24 cellular contexts compared by ENCODE assay signal in the genomic region with DNA sequence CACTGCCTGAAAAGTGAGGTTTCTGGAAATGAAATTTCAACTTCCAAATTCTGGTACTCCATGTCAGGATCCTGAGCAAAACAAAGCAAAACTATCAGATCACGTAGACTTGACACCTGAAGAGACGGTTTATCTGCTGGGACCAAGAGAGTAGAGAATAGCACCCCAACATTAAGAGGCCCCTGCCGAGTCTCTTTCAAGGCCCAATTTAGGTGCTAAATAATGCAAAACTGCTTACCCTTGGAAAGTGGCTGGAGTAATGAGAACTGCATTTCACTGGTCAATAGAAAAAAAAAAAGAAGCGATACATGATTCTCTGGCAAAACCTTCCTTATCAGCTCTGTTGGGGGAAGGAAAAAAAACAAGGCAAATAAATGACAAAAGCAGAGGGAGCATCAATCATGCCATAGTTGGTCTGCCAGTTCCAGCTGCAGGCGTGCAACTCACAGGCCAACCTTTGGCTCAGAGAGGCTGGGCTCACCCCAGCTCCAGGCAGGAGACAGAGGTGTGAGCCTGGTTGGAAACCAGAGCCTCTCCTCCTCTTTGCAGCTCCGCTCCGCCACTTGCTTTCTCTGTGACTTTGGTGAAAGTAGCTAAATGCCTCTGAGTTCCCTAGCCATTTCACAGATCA.
A peak's percentile ranks its signal among the peaks of the same experiment; 100 is the strongest.
DNase-seq lines count a peak whose midpoint lies in the region; ATAC-seq and TF ChIP-seq lines count a peak whose summit lies in the region.
"Had no signal": no experiment of that assay in that cellular context is flagged by ENCODE, and none has a peak within 500 bp of the region (broad histone marks: within the 10 kb centered on the region; RNA-seq: fewer than 3 reads in every experiment).

No MANE protein-coding gene starts in this region.

- no peak overlapping the region for H2BK5ac ChIP-seq in mesendoderm (ENCODE audit: low read length)

- TF ChIP-seq POLR2A in body of pancreas (IDR thresholded peaks at IDR 0.05) (no peak), vagina (IDR thresholded peaks at IDR 0.05) (no peak)

- H3K27me3 ChIP-seq in body of pancreas (no peaks in the 10 kb centered on the region), mesendoderm (ENCODE audit: insufficient read depth, low read length, poor library complexity) (no peaks in the 10 kb centered on the region), vagina (no peaks in the 10 kb centered on the region)

- no peak overlapping the region for H3K4me3 ChIP-seq in body of pancreas
- H3K4me3 ChIP-seq in mesendoderm (ENCODE audit: low read length): no peak overlapping the region
- H3K4me3 ChIP-seq in vagina: no peak overlapping the region
- H3K4me3 ChIP-seq: PC-9, smooth muscle cell, thoracic aorta had no signal

- H2AK5ac ChIP-seq in mesendoderm (ENCODE audit: low read length): no peak overlapping the region

- H3K79me1 ChIP-seq in mesendoderm (ENCODE audit: low read length): no peaks in the 10 kb centered on the region

- CTCF ChIA-PET in HEK293T (lab: Yijun Ruan, JAX): interaction anchor here (1.0 kb wide), 1 partner anchor 14 kb away, joined by 3 read pairs; no protein-coding TSS in a partner anchor

- H2BK15ac ChIP-seq in mesendoderm (replicated peaks; ENCODE audit: low read depth): no peak overlapping the region

- H4K5ac ChIP-seq in mesendoderm (ENCODE audit: low read length): no peak overlapping the region

- POLR2A ChIA-PET in HEK293T (lab: Yijun Ruan, JAX): no interaction called here

- H3K27ac ChIP-seq in body of pancreas (peak overlapping the region in 2 of 4 donors; percentile 27 to 44), mesendoderm (ENCODE audit: low read depth, low read length) (no peak overlapping the region), vagina (no peak overlapping the region)
- H3K27ac ChIP-seq: PC-9, thoracic aorta had no signal

- DNase-seq in DMS53 (lab: John Stamatoyannopoulos, UW) (peak; percentile 50), DMS53 treated with DMSO at 0.1 percent for 48 hours (lab: John Stamatoyannopoulos, UW; ENCODE audit: unreplicated experiment) (no peak), HEK293T (ENCODE audit: extremely low spot score) (peak; percentile 49), body of pancreas (peak; percentile 20 to 57 (median 50)), mesendoderm (peak; percentile 88), DMS114 treated with DMSO at 0.1 percent for 48 hours (lab: John Stamatoyannopoulos, UW; ENCODE audit: unreplicated experiment) (no peak), vagina (ENCODE audit: extremely low spot score in 2 of 2) (no peak)
- DNase-seq: 8988T; activated naive CD4-positive, alpha-beta T cell; activated T-cell treated with anti-CD3 and anti-CD28 coated beads, Interleukin-2, amount 50 U/mL, for 4 hours; AML-193; CD8-positive, alpha-beta memory T cell; dermis blood vessel endothelial cell; mammary epithelial cell; NCI-H1092 treated with DMSO at 0.1 percent for 48 hours; occipital lobe; PC-9; SIG-M5; stimulated activated naive CD4-positive, alpha-beta T cell; T-cell had no signal

- H3K36me3 ChIP-seq in body of pancreas (replicated peaks in 1 of 2; ENCODE audit: insufficient read depth in 1 of 2, low read depth in 2 of 2) (no peaks in the 10 kb centered on the region), mesendoderm (ENCODE audit: control insufficient read depth, insufficient read depth, low read length) (no peaks in the 10 kb centered on the region), vagina (no peaks in the 10 kb centered on the region)
- H3K36me3 ChIP-seq: thoracic aorta had no signal

- no peaks in the 10 kb centered on the region for H3K79me2 ChIP-seq in mesendoderm (ENCODE audit: control insufficient read depth, insufficient read depth, low read length)

- no peak overlapping the region for H2BK120ac ChIP-seq in mesendoderm (ENCODE audit: low read depth, low read length)

- no peak overlapping the region for H3K56ac ChIP-seq in mesendoderm (ENCODE audit: low read length)

- H3K4ac ChIP-seq in mesendoderm (ENCODE audit: low read depth, low read length): no peak overlapping the region

- no peak overlapping the region for H3K23ac ChIP-seq in mesendoderm (ENCODE audit: low read length)

- no peaks in the 10 kb centered on the region for H3K4me1 ChIP-seq in body of pancreas
- peaks cover 4% of the 10 kb centered on the region for H3K4me1 ChIP-seq in mesendoderm (ENCODE audit: control insufficient read depth, low read depth, low read length)
- H3K4me1 ChIP-seq in vagina: no peaks in the 10 kb centered on the region

- 40 to 45% methylated on average over 7 of the region's 7 CpGs for WGBS in body of pancreas, 2 donors
- no CpG with 5 or more reads among the region's 7 CpGs for WGBS in mesendoderm (ENCODE audit: extremely low coverage, insufficient coverage, low lambda C conversion rate)

- no peak overlapping the region for H3K9ac ChIP-seq in mesendoderm (ENCODE audit: low read length)

- H4K8ac ChIP-seq in mesendoderm (ENCODE audit: low read depth, low read length): no peak overlapping the region

- no peak overlapping the region for H3K4me2 ChIP-seq in mesendoderm (ENCODE audit: low read length)
- H3K4me2 ChIP-seq: PC-9, smooth muscle cell had no signal

- H3K18ac ChIP-seq in mesendoderm (ENCODE audit: low read length): no peak overlapping the region

- intact Hi-C loops in body of pancreas (cut with DNase I): no loop called here
- intact Hi-C loops in vagina (cut with DNase I): no loop called here

- H3K9me3 ChIP-seq in body of pancreas (no peaks in the 10 kb centered on the region), vagina (no peaks in the 10 kb centered on the region)
- H3K9me3 ChIP-seq: thoracic aorta had no signal

- ATAC-seq in body of pancreas: peak; percentile 85
- no peak for ATAC-seq in HG02970 (IDR thresholded peaks at IDR 0.05; ENCODE audit: low FRiP score, unreplicated experiment)
- ATAC-seq: activated T-cell treated with anti-CD3 and anti-CD28 coated beads, Interleukin-2, amount 50 U/mL, for 4 hours; HepG2; T-cell had no signal

- no peak for TF ChIP-seq CTCF in body of pancreas (IDR thresholded peaks at IDR 0.05)
- no peak for TF ChIP-seq CTCF in vagina (IDR thresholded peaks at IDR 0.05)

TF ChIP-seq in HEK293T, 16 proteins besides CTCF, POLR2A, EP300 and RAD21:
- TF ChIP-seq L3MBTL2 (conservative IDR thresholded peaks at IDR 0.05): no peak
- TF ChIP-seq LEF1 (IDR thresholded peaks at IDR 0.05; ENCODE audit: borderline replicate concordance): no peak
- no peak for TF ChIP-seq ZNF384 (IDR thresholded peaks at IDR 0.05)
- TF ChIP-seq, protein P1, sequence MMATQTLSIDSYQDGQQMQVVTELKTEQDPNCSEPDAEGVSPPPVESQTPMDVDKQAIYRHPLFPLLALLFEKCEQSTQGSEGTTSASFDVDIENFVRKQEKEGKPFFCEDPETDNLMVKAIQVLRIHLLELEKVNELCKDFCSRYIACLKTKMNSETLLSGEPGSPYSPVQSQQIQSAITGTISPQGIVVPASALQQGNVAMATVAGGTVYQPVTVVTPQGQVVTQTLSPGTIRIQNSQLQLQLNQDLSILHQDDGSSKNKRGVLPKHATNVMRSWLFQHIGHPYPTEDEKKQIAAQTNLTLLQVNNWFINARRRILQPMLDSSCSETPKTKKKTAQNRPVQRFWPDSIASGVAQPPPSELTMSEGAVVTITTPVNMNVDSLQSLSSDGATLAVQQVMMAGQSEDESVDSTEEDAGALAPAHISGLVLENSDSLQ (IDR thresholded peaks at IDR 0.05): peak; percentile 51
- no peak for TF ChIP-seq TARDBP (IDR thresholded peaks at IDR 0.05)
- TF ChIP-seq ARNT (IDR thresholded peaks at IDR 0.05): no peak
- no peak for TF ChIP-seq FOXA1 (IDR thresholded peaks at IDR 0.05)

Comparison
In these comparisons a context has a peak if more than half of its experiments do, and no peak if none do; other contexts are left out.
1. DNase-seq: peak in DMS53 (single experiment), HEK293T (single experiment), body of pancreas (4 of 4) and mesendoderm (single experiment); none in DMS53 treated with DMSO at 0.1 percent for 48 hours (single experiment), DMS114 treated with DMSO at 0.1 percent for 48 hours (single experiment) and vagina (0 of 2).